Comparison of ENCODE assay signal across 2 cellular contexts in genomic region chr10:130567436-130567835, GRCh38.
TF ChIP-seq lines count a peak whose summit lies in the region.

No MANE protein-coding gene starts in this region.

TF ChIP-seq in IMR-90, 13 proteins besides CTCF, POLR2A, EP300 and RAD21:
- TF ChIP-seq ELK1 (IDR thresholded peaks at IDR 0.05; ENCODE audit: borderline replicate concordance, low read depth, low read length), result no peak
- no peak for TF ChIP-seq MXI1 (IDR thresholded peaks at IDR 0.05; ENCODE audit: borderline replicate concordance, low read depth, low read length)
- no peak for TF ChIP-seq RFX5 (IDR thresholded peaks at IDR 0.05; ENCODE audit: low read depth, low read length)
- no peak for TF ChIP-seq MAFK (IDR thresholded peaks at IDR 0.05; ENCODE audit: low read depth, low read length)

TF ChIP-seq in H1, 55 proteins besides CTCF, POLR2A, EP300 and RAD21:
- TF ChIP-seq SUZ12 (IDR thresholded peaks at IDR 0.05; ENCODE audit: low read length) (no peak), CREB1 (IDR thresholded peaks at IDR 0.05) (no peak), SAP30 (IDR thresholded peaks at IDR 0.05; ENCODE audit: insufficient read depth, insufficient replicate concordance, low read length) (no peak), BACH1 (IDR thresholded peaks at IDR 0.05; ENCODE audit: low read length) (no peak), CHD2 (IDR thresholded peaks at IDR 0.05; ENCODE audit: low read length) (no peak), CBX8 (IDR thresholded peaks at IDR 0.05; ENCODE audit: borderline replicate concordance, low read depth, low read length) (no peak), EZH2 (IDR thresholded peaks at IDR 0.05; ENCODE audit: low read depth, low read length, severe bottlenecking) (no peak), NRF1 (IDR thresholded peaks at IDR 0.05; ENCODE audit: low read depth, low read length) (no peak)
